3 cellular contexts compared by ENCODE assay signal in genomic region chr9:136693490-136694162, GRCh38.
TF ChIP-seq lines count a peak whose summit lies in the region.

No MANE protein-coding gene starts in this region.

TF ChIP-seq in HCT116, 20 proteins besides CTCF, POLR2A, EP300 and RAD21:
- TF ChIP-seq ZBTB33 (IDR thresholded peaks at IDR 0.05; ENCODE audit: extremely low read depth, insufficient replicate concordance, low read length) (peak; percentile 11), EZH2 (IDR thresholded peaks at IDR 0.05) (no peak)

TF ChIP-seq in WTC11, 78 proteins besides CTCF, POLR2A, EP300 and RAD21:
- TF ChIP-seq GABPB1 (CRISPR knock-in tag; IDR thresholded peaks at IDR 0.05) (0 out of 2 replicates have a peak, but pooled peaks have one; percentile 27), MAX (CRISPR knock-in tag; IDR thresholded peaks at IDR 0.05) (no peak)

TF ChIP-seq in HepG2, 621 proteins besides CTCF, POLR2A, EP300 and RAD21 (continues in another document):
- TF ChIP-seq ZNF530 (CRISPR knock-in tag; IDR thresholded peaks at IDR 0.05; ENCODE audit: low read depth) (no peak), THRA (CRISPR knock-in tag; IDR thresholded peaks at IDR 0.05; ENCODE audit: borderline replicate concordance) (peak; percentile 37; the same call in 1 of the 2 replicates), ZNF512 (CRISPR knock-in tag; IDR thresholded peaks at IDR 0.05) (0 out of 2 replicates have a peak, but pooled peaks have one; percentile 49), ZNF256 (CRISPR knock-in tag; conservative IDR thresholded peaks at IDR 0.05) (no peak), ZNF513 (CRISPR knock-in tag; conservative IDR thresholded peaks at IDR 0.05) (no peak), ZNF280D (CRISPR knock-in tag; IDR thresholded peaks at IDR 0.05) (peak; percentile 93), NFIC (IDR thresholded peaks at IDR 0.05; ENCODE audit: low read length) (no peak), PTBP1 (IDR thresholded peaks at IDR 0.05; ENCODE audit: low read depth, low read length, poor library complexity, severe bottlenecking) (no peak), FOXA1 (IDR thresholded peaks at IDR 0.05) (no peak), FOXA1 (CRISPR knock-in tag; IDR thresholded peaks at IDR 0.05) (no peak), ZNF331 (CRISPR knock-in tag; IDR thresholded peaks at IDR 0.05) (no peak), YEATS2 (CRISPR knock-in tag; IDR thresholded peaks at IDR 0.05; ENCODE audit: borderline replicate concordance) (0 out of 2 replicates have a peak, but pooled peaks have one; percentile 11), ZBTB46 (CRISPR knock-in tag; IDR thresholded peaks at IDR 0.05; ENCODE audit: borderline replicate concordance) (no peak), HOMEZ (CRISPR knock-in tag; IDR thresholded peaks at IDR 0.05; ENCODE audit: low read depth) (no peak; the same call in 1 of the 2 replicates), PATZ1 (CRISPR knock-in tag; IDR thresholded peaks at IDR 0.05) (peak; percentile 62), MZF1 (CRISPR knock-in tag; IDR thresholded peaks at IDR 0.05; ENCODE audit: borderline replicate concordance) (peak; percentile 56; the same call in 1 of the 2 replicates), ZNF609 (CRISPR knock-in tag; IDR thresholded peaks at IDR 0.05; ENCODE audit: borderline replicate concordance) (peak; percentile 86), HOXA9 (CRISPR knock-in tag; IDR thresholded peaks at IDR 0.05; ENCODE audit: borderline replicate concordance) (no peak), IRX3 (CRISPR knock-in tag; IDR thresholded peaks at IDR 0.05; ENCODE audit: borderline replicate concordance, low read depth) (no peak), NR2F1 (CRISPR knock-in tag; IDR thresholded peaks at IDR 0.05) (peak; percentile 92 to 99), ZFP41 (CRISPR knock-in tag; IDR thresholded peaks at IDR 0.05; ENCODE audit: borderline replicate concordance) (no peak; the same call in 1 of the 2 replicates), SMAD3 (CRISPR knock-in tag; IDR thresholded peaks at IDR 0.05) (peak; percentile 11; the same call in 1 of the 2 replicates), TCF12 (IDR thresholded peaks at IDR 0.05) (no peak), TCF12 (CRISPR knock-in tag; IDR thresholded peaks at IDR 0.05) (peak; percentile 77), PRDM4 (CRISPR knock-in tag; IDR thresholded peaks at IDR 0.05; ENCODE audit: borderline replicate concordance) (no peak), KDM3A (CRISPR knock-in tag; IDR thresholded peaks at IDR 0.05; ENCODE audit: low read depth) (peak; percentile 51; the same call in 1 of the 2 replicates), ZSCAN9 (CRISPR knock-in tag; IDR thresholded peaks at IDR 0.05; ENCODE audit: borderline replicate concordance) (no peak), RORA (CRISPR knock-in tag; IDR thresholded peaks at IDR 0.05) (no peak), ZNF891 (CRISPR knock-in tag; IDR thresholded peaks at IDR 0.05) (no peak), ZNF615 (CRISPR knock-in tag; IDR thresholded peaks at IDR 0.05; ENCODE audit: borderline replicate concordance) (no peak)
